In genomic region chr19:38310986-38311385, GRCh38 we compare ENCODE assay signal across 14 cellular contexts. TPM values are rescaled to one million over a fixed set of nuclear protein-coding genes. Genes with fewer than 3 reads are reported as not detected.
A peak's percentile ranks its signal among the peaks of the same experiment; 100 is the strongest.
DNase-seq lines count a peak whose midpoint lies in the region; ATAC-seq and TF ChIP-seq lines count a peak whose summit lies in the region.
"Had no signal": no experiment of that assay in that cellular context is flagged by ENCODE, and none has a peak within 500 bp of the region (broad histone marks: within the 10 kb centered on the region; RNA-seq: fewer than 3 reads in every experiment).

No MANE protein-coding gene starts in this region.

- no peaks in the 10 kb centered on the region for H3K27me3 ChIP-seq in dorsolateral prefrontal cortex

- DNase-seq in RWPE1 (ENCODE audit: low spot score) (no peak), epithelial cell of prostate (ENCODE audit: low read depth, low spot score) (no peak), type B pancreatic cell (ENCODE audit: extremely low spot score, unreplicated experiment) (no peak), T-helper 17 cell (no peak), dorsolateral prefrontal cortex (no peak)
- no peak for DNase-seq in T-helper 2 cell treated with Interferon-gamma antibody and Interleukin-4, amounts not matched to agents 5 μg/mL and 100 μg/mL, for 36 hours (ENCODE audit: low spot score)
- DNase-seq: AML-193; Caco-2; CD4-positive, alpha-beta T cell; HCEC 1CT; HFFc6 had no signal

- ATAC-seq in T-helper 17 cell, result no peak

- no peaks in the 10 kb centered on the region for H3K27me3 Mint-ChIP-seq in type B pancreatic cell
- no peaks in the 10 kb centered on the region for H3K27me3 Mint-ChIP-seq in T-helper 17 cell
- no peaks in the 10 kb centered on the region for H3K27me3 Mint-ChIP-seq in T-helper 2 cell treated with Interferon-gamma antibody and Interleukin-4, amounts not matched to agents 5 μg/mL and 100 μg/mL, for 36 hours (ENCODE audit: low read depth)
- H3K27me3 Mint-ChIP-seq: CD4-positive, alpha-beta T cell had no signal

- intact Hi-C loops in dorsolateral prefrontal cortex (cut with DNase I), result no loop called here

- H3K36me3 Mint-ChIP-seq in type B pancreatic cell (peaks cover 7% of the 10 kb centered on the region), T-helper 17 cell (ENCODE audit: low read depth) (peaks cover 5% of the 10 kb centered on the region)
- peaks cover 22% of the 10 kb centered on the region for H3K36me3 Mint-ChIP-seq in T-helper 2 cell treated with Interferon-gamma antibody and Interleukin-4, amounts not matched to agents 5 μg/mL and 100 μg/mL, for 36 hours (ENCODE audit: low read depth)

- H3K9me3 ChIP-seq in HEK293 (ENCODE audit: control insufficient read depth, insufficient read depth, low read depth, low read length) (no peaks in the 10 kb centered on the region), T-helper 17 cell (ENCODE audit: control insufficient read depth, low read length, poor library complexity, severe bottlenecking) (no peaks in the 10 kb centered on the region)
- H3K9me3 ChIP-seq: Caco-2 had no signal

- peaks cover 4% of the 10 kb centered on the region; the same call in 1 of the 2 replicates for H3K4me1 ChIP-seq in HEK293 (ENCODE audit: control insufficient read depth, insufficient read depth, low read length)
- H3K4me1 ChIP-seq: Caco-2 had no signal

- H3K4me3 ChIP-seq in HEK293 (ENCODE audit: low read depth, low read length), result no peak overlapping the region
- H3K4me3 ChIP-seq in dorsolateral prefrontal cortex, result no peak overlapping the region

- CTCF ChIA-PET in HEK293 (lab: Yijun Ruan, JAX) (interaction anchor here (0.8 to 1.4 kb wide), 2 partner anchors 25 to 84 kb away, joined by 3 read pairs; no protein-coding TSS in a partner anchor), RWPE1 (lab: Yijun Ruan, JAX) (no interaction called here)

- peaks cover 10 to 20% of the 10 kb centered on the region in 2 experiments; a peak in 2 of 3 replicates for H3K36me3 ChIP-seq in HEK293 (ENCODE audit: control insufficient read depth in 2 of 2, insufficient read depth in 1 of 2, low read length in 2 of 2)

- TF ChIP-seq CTCF in HEK293 (tag by site-specific recombination; IDR thresholded peaks at IDR 0.05) (no peak), RWPE1 (conservative IDR thresholded peaks at IDR 0.05; ENCODE audit: low read depth) (no peak), type B pancreatic cell (conservative IDR thresholded peaks at IDR 0.05) (no peak), dorsolateral prefrontal cortex (IDR thresholded peaks at IDR 0.05 in 54 of 56, conservative IDR thresholded peaks at IDR 0.05 in 2 of 56; ENCODE audit: low read depth in 1 of 56, partially characterized antibody in 56 of 56) (no peak)

- POLR2A ChIA-PET in HEK293 (lab: Yijun Ruan, JAX), result interaction anchor here (0.7 to 1.6 kb wide), 3 partner anchors 47 to 77 kb away, joined by 3 to 10 read pairs (median 6); partner anchors contain the start of genes PSMD8 and SPINT2
- POLR2A ChIA-PET in RWPE1 (lab: Yijun Ruan, JAX; ENCODE audit: low non-redundant PET), result no interaction called here

- H3K4me3 Mint-ChIP-seq in type B pancreatic cell (no peak overlapping the region), T-helper 17 cell (no peak overlapping the region)
- H3K4me3 Mint-ChIP-seq in T-helper 2 cell treated with Interferon-gamma antibody and Interleukin-4, amounts not matched to agents 5 μg/mL and 100 μg/mL, for 36 hours, result no peak overlapping the region
- H3K4me3 Mint-ChIP-seq: CD4-positive, alpha-beta T cell; HFFc6 had no signal

- no peaks in the 10 kb centered on the region for H3K4me1 Mint-ChIP-seq in type B pancreatic cell (ENCODE audit: unreplicated experiment)
- peaks cover 11% of the 10 kb centered on the region for H3K4me1 Mint-ChIP-seq in T-helper 17 cell
- H3K4me1 Mint-ChIP-seq in T-helper 2 cell treated with Interferon-gamma antibody and Interleukin-4, amounts not matched to agents 5 μg/mL and 100 μg/mL, for 36 hours (ENCODE audit: low read depth), result peaks cover 16% of the 10 kb centered on the region

- no peak overlapping the region for H3K27ac ChIP-seq in HEK293 (ENCODE audit: extremely low read depth, low read depth, low read length)
- H3K27ac ChIP-seq in RWPE1, result peak overlapping the region; percentile 91; the same call in 1 of the 2 replicates
- peak overlapping the region; percentile 17 for H3K27ac ChIP-seq in epithelial cell of prostate
- H3K27ac ChIP-seq in dorsolateral prefrontal cortex, result no peak overlapping the region
- H3K27ac ChIP-seq: C4-2B, KMS-11 had no signal

- no peaks in the 10 kb centered on the region for H3K9me3 Mint-ChIP-seq in type B pancreatic cell
- H3K9me3 Mint-ChIP-seq in T-helper 2 cell treated with Interferon-gamma antibody and Interleukin-4, amounts not matched to agents 5 μg/mL and 100 μg/mL, for 36 hours, result no peaks in the 10 kb centered on the region
- H3K9me3 Mint-ChIP-seq: CD4-positive, alpha-beta T cell; HFFc6 had no signal

- peak overlapping the region; percentile 54 for H3K27ac Mint-ChIP-seq in type B pancreatic cell
- no peak overlapping the region for H3K27ac Mint-ChIP-seq in T-helper 17 cell
- H3K27ac Mint-ChIP-seq in T-helper 2 cell treated with Interferon-gamma antibody and Interleukin-4, amounts not matched to agents 5 μg/mL and 100 μg/mL, for 36 hours, result no peak overlapping the region
- H3K27ac Mint-ChIP-seq: CD4-positive, alpha-beta T cell; HFFc6 had no signal

TF ChIP-seq in HEK293, 187 proteins besides CTCF, POLR2A, EP300 and RAD21:
- peak; percentile 95 for TF ChIP-seq ZNF121 (tag by site-specific recombination; IDR thresholded peaks at IDR 0.05)
- TF ChIP-seq ZSCAN30 (tag by site-specific recombination; IDR thresholded peaks at IDR 0.05), result no peak
- TF ChIP-seq ZNF529 (tag by site-specific recombination; IDR thresholded peaks at IDR 0.05; ENCODE audit: insufficient replicate concordance), result no peak

RNA-seq across cellular contexts. Expression of gene YIF1B, which starts 4.8 kb away (rescaled TPM):
- total RNA-seq in type B pancreatic cell (ENCODE audit: low replicate concordance), result 41.0 and 42.9 TPM in 2 replicates
- total RNA-seq in T-helper 17 cell, result 10 to 100 TPM; 31.1 to 39.4 TPM
- 10 to 100 TPM; 31.5 to 70.0 (median 48.6) TPM for total RNA-seq in dorsolateral prefrontal cortex

RNA-seq across cellular contexts. Expression of gene C19orf33, which starts 6.9 kb away (rescaled TPM):
- total RNA-seq in type B pancreatic cell (ENCODE audit: low replicate concordance) (46.8 and 270 TPM in 2 replicates), T-helper 17 cell (10 to 100 TPM in 1 of 2 donors, under 1 TPM in 1; 0.94 to 11.8 TPM), dorsolateral prefrontal cortex (1 to 10 TPM in 38 of 120 experiments, under 1 TPM in 1, not detected in 81; 1.00 to 5.1 (median 2.0) TPM)
- total RNA-seq: CD4-positive, alpha-beta T cell; HFFc6 had no signal

RNA-seq across cellular contexts. Expression of gene KCNK6, which starts 8.7 kb away (rescaled TPM):
- total RNA-seq in type B pancreatic cell (ENCODE audit: low replicate concordance) (5.2 and 14.4 TPM in 2 replicates), T-helper 17 cell (10 to 100 TPM in 1 of 2 donors, 1 to 10 TPM in 1; 6.5 to 10.8 TPM), dorsolateral prefrontal cortex (1 to 10 TPM in 110 of 120 experiments, under 1 TPM in 10; 0.64 to 3.9 (median 1.7) TPM)

RNA-seq across cellular contexts. Expression of gene CATSPERG, which starts 24.6 kb away (rescaled TPM):
- total RNA-seq in type B pancreatic cell (ENCODE audit: low replicate concordance), result 5.2 and 11.9 TPM in 2 replicates
- total RNA-seq in T-helper 17 cell, result 10 to 100 TPM in 1 of 2 donors, 1 to 10 TPM in 1; 9.1 to 13.3 TPM
- 10 to 100 TPM in 88 of 120 experiments, 1 to 10 TPM in 32; 5.7 to 29.9 (median 13.4) TPM for total RNA-seq in dorsolateral prefrontal cortex

RNA-seq across cellular contexts. Expression of gene SPINT2, which starts 46.6 kb away (rescaled TPM):
- total RNA-seq in type B pancreatic cell (ENCODE audit: low replicate concordance) (243 and 526 TPM in 2 replicates), T-helper 17 cell (10 to 100 TPM; 32.2 to 49.1 TPM), dorsolateral prefrontal cortex (100 to 1,000 TPM in 44 of 120 experiments, 10 to 100 TPM in 76; 41.9 to 135 (median 92.4) TPM)

Comparison
In these comparisons a context has a peak if more than half of its experiments do, and no peak if none do; other contexts are left out.
1. H3K27ac ChIP-seq: peak in RWPE1 (single experiment) and epithelial cell of prostate (single experiment); none in HEK293 (single experiment) and dorsolateral prefrontal cortex (0 of 59).